18 cellular contexts compared by ENCODE assay signal in genomic region chr1:47442844-47443529, GRCh38. TPM values are rescaled to one million over a fixed set of nuclear protein-coding genes. Genes with fewer than 3 reads are reported as not detected.
DNase-seq lines count a peak whose midpoint lies in the region; ATAC-seq, FAIRE-seq and TF ChIP-seq lines count a peak whose summit lies in the region.
"Had no signal": no experiment of that assay in that cellular context is flagged by ENCODE, and none has a peak within 500 bp of the region (broad histone marks: within the 10 kb centered on the region; RNA-seq: fewer than 3 reads in every experiment).

No MANE protein-coding gene starts in this region.

- no peaks in the 10 kb centered on the region for H3K9me3 Mint-ChIP-seq in T-helper 1 cell treated with Interleukin-12 subunit alpha and Interleukin-12 subunit beta and Interleukin-4 antibody, amounts not matched to agents 30 μg/mL and 1 μg/mL, for 36 hours
- H3K9me3 Mint-ChIP-seq in IgD-negative memory B cell, result peaks cover 0 to 10% (median 4%) of the 10 kb centered on the region in 3 donors
- H3K9me3 Mint-ChIP-seq in neural progenitor cell, result peaks cover 2% of the 10 kb centered on the region
- no peaks in the 10 kb centered on the region for H3K9me3 Mint-ChIP-seq in progenitor cell of endocrine pancreas (ENCODE audit: low read depth)

- H3K56ac ChIP-seq in H1 (replicated peaks; ENCODE audit: insufficient read length, low read depth, low read length), result no peak overlapping the region

- WGBS in H1 (ENCODE audit: extremely low coverage in 1 of 2, insufficient coverage in 1 of 2, insufficient read length in 1 of 2, insufficient replicate concordance in 2 of 2, low coverage in 1 of 2, low lambda C conversion rate in 2 of 2, missing lambda C conversion rate in 1 of 2), 2 experiments, result 12% methylated on average over 9 of the region's 9 CpGs; no CpG with 5 or more reads in 1 of the 2 experiments

- peaks cover 33% of the 10 kb centered on the region for H3F3A ChIP-seq in neural progenitor cell (ENCODE audit: low read depth)

- ATAC-seq in GM18498 (IDR thresholded peaks at IDR 0.05; ENCODE audit: unreplicated experiment), result no peak
- ATAC-seq: HCT116 had no signal

- H3K4me3 ChIP-seq in H1 (ENCODE audit: extremely low read depth in 1 of 4, insufficient read depth in 2 of 4, low read depth in 3 of 4, low read length in 4 of 4) (peak overlapping the region in 3 of 4 experiments; percentile 7 to 46 (median 29); a peak in 4 of 8 replicates), neural progenitor cell (no peak overlapping the region)
- H3K4me3 ChIP-seq: BLaER1 treated with 17β-estradiol and CSF1 and Interleukin-3, amounts not matched to agents 10 nM and 100 nM; Peyer's patch had no signal

- no peak for TF ChIP-seq RAD21 in H1 (IDR thresholded peaks at IDR 0.05 in 1 of 2, conservative IDR thresholded peaks at IDR 0.05 in 1 of 2; ENCODE audit: low read depth in 2 of 2, low read length in 2 of 2)

- no peak for TF ChIP-seq POLR2A in H1 (IDR thresholded peaks at IDR 0.05; ENCODE audit: control extremely low read depth in 1 of 2, low read depth in 2 of 2, low read length in 2 of 2)

- H2BK12ac ChIP-seq in H1 (ENCODE audit: low read depth, low read length), result no peak overlapping the region

- DNase-seq in T-helper 1 cell (no peak), H1 (ENCODE audit: low read depth in 1 of 2, low spot score in 2 of 2) (no peak), neural progenitor cell (ENCODE audit: low spot score) (no peak), 8988T (no peak), progenitor cell of endocrine pancreas (ENCODE audit: low spot score, unreplicated experiment) (no peak)
- DNase-seq: NCI-H1436, NCI-H2029 treated with DMSO at 0.1 percent for 48 hours, NCI-H510A, NCI-H82, Peyer's patch, Right ventricle myocardium superior had no signal

- no peak for FAIRE-seq in H1 (lab: Jason Lieb, UNC)

- H4K20me1 ChIP-seq in H1 (replicated peaks in 1 of 2; ENCODE audit: control insufficient read depth in 1 of 2, insufficient read depth in 2 of 2, low read length in 2 of 2) (peaks cover 14 to 25% of the 10 kb centered on the region in 2 experiments), neural progenitor cell (ENCODE audit: low read depth) (peaks cover 87% of the 10 kb centered on the region)

- H3K9ac ChIP-seq in H1 (replicated peaks in 1 of 4; ENCODE audit: extremely low read depth in 1 of 4, low read depth in 3 of 4, low read length in 3 of 4) (no peak overlapping the region), neural progenitor cell (no peak overlapping the region)
- H3K9ac ChIP-seq: BLaER1 treated with 17β-estradiol and CSF1 and Interleukin-3, amounts not matched to agents 10 nM and 100 nM had no signal

- CTCF ChIA-PET in H1 (lab: Charles Lee; ENCODE audit: partially characterized antibody), result interaction anchor here (1.0 to 3.5 kb wide), 5 partner anchors 11 to 267 kb away, joined by 3 to 40 read pairs (median 4); no protein-coding TSS in a partner anchor

- POLR2A ChIA-PET in H1 (lab: Charles Lee; ENCODE audit: partially characterized antibody), result no interaction called here

- H2AK5ac ChIP-seq in H1 (ENCODE audit: low read depth, low read length), result peak overlapping the region; percentile 69; the same call in 1 of the 2 replicates

- no peak overlapping the region for H3K4ac ChIP-seq in H1 (replicated peaks; ENCODE audit: insufficient read length, low read depth, low read length)

- TF ChIP-seq CTCF in H1 (IDR thresholded peaks at IDR 0.05; ENCODE audit: control extremely low read depth in 1 of 3, insufficient read depth in 1 of 3, low read depth in 1 of 3, low read length in 3 of 3) (no peak), neural progenitor cell (IDR thresholded peaks at IDR 0.05) (no peak), progenitor cell of endocrine pancreas (IDR thresholded peaks at IDR 0.05; ENCODE audit: unreplicated experiment) (no peak)

- H3K36me3 Mint-ChIP-seq in T-helper 1 cell treated with Interleukin-12 subunit alpha and Interleukin-12 subunit beta and Interleukin-4 antibody, amounts not matched to agents 30 μg/mL and 1 μg/mL, for 36 hours (ENCODE audit: low read depth), result peaks cover 6% of the 10 kb centered on the region
- no peaks in the 10 kb centered on the region for H3K36me3 Mint-ChIP-seq in IgD-negative memory B cell
- no peaks in the 10 kb centered on the region for H3K36me3 Mint-ChIP-seq in neural progenitor cell
- H3K36me3 Mint-ChIP-seq in progenitor cell of endocrine pancreas (ENCODE audit: insufficient read depth), result no peaks in the 10 kb centered on the region

- H4K91ac ChIP-seq in H1 (replicated peaks; ENCODE audit: insufficient read length, low read length), result no peak overlapping the region

- H3K4me2 ChIP-seq in H1 (ENCODE audit: insufficient read depth in 1 of 2, low read depth in 2 of 2, low read length in 2 of 2) (peak overlapping the region; percentile 64 to 70), neural progenitor cell (peak overlapping the region; percentile 37)

- H2BK5ac ChIP-seq in H1 (ENCODE audit: low read depth, low read length), result no peak overlapping the region

- H3K27ac ChIP-seq in H1 (ENCODE audit: low read depth, low read length) (no peak overlapping the region), neural progenitor cell (no peak overlapping the region)
- H3K27ac ChIP-seq: BLaER1 treated with 17β-estradiol and CSF1 and Interleukin-3, amounts not matched to agents 10 nM and 100 nM; Peyer's patch had no signal

- no peaks in the 10 kb centered on the region for H3K79me1 ChIP-seq in H1 (ENCODE audit: low read depth, low read length)

- H3K9me3 ChIP-seq in H1 (ENCODE audit: insufficient read depth in 2 of 2, low read depth in 1 of 2, low read length in 1 of 2) (no peaks in the 10 kb centered on the region; a peak in 1 of 4 replicates), neural progenitor cell (ENCODE audit: low read depth) (no peaks in the 10 kb centered on the region)

- H3K27ac Mint-ChIP-seq in T-helper 1 cell treated with Interleukin-12 subunit alpha and Interleukin-12 subunit beta and Interleukin-4 antibody, amounts not matched to agents 30 μg/mL and 1 μg/mL, for 36 hours, result peak overlapping the region; percentile 17
- H3K27ac Mint-ChIP-seq in IgD-negative memory B cell, result peak overlapping the region in 2 of 3 donors; percentile 90 to 93
- H3K27ac Mint-ChIP-seq in neural progenitor cell, result no peak overlapping the region
- H3K27ac Mint-ChIP-seq in progenitor cell of endocrine pancreas, result no peak overlapping the region

- H3K23me2 ChIP-seq in H1 (ENCODE audit: low read depth, low read length), result peaks cover 9% of the 10 kb centered on the region; the same call in 1 of the 2 replicates

- no peak overlapping the region for H3K14ac ChIP-seq in H1 (ENCODE audit: insufficient read length)

- H3K27me3 ChIP-seq in H1 (replicated peaks in 1 of 4; ENCODE audit: control insufficient read depth in 3 of 4, extremely low read depth in 1 of 4, insufficient read depth in 3 of 4, low read length in 3 of 4) (peaks cover 96 to 100% (median 98%) of the 10 kb centered on the region in 4 experiments), neural progenitor cell (peaks cover 100% of the 10 kb centered on the region)

- H2BK15ac ChIP-seq in H1 (ENCODE audit: low read length), result no peak overlapping the region

- TF ChIP-seq EP300 in H1 (IDR thresholded peaks at IDR 0.05; ENCODE audit: borderline replicate concordance in 1 of 2, low read depth in 2 of 2, low read length in 2 of 2), result no peak

- peaks cover 13% of the 10 kb centered on the region for H3K4me1 Mint-ChIP-seq in T-helper 1 cell treated with Interleukin-12 subunit alpha and Interleukin-12 subunit beta and Interleukin-4 antibody, amounts not matched to agents 30 μg/mL and 1 μg/mL, for 36 hours (ENCODE audit: low read depth)
- H3K4me1 Mint-ChIP-seq in IgD-negative memory B cell (peaks cover 0 to 11% (median 8%) of the 10 kb centered on the region in 3 donors), neural progenitor cell (peaks cover 24% of the 10 kb centered on the region), progenitor cell of endocrine pancreas (ENCODE audit: low read depth) (peaks cover 12% of the 10 kb centered on the region)

- H3K79me2 ChIP-seq in H1 (ENCODE audit: control insufficient read depth in 1 of 2, insufficient read depth in 2 of 2, low read length in 2 of 2) (no peaks in the 10 kb centered on the region), neural progenitor cell (ENCODE audit: low read depth) (no peaks in the 10 kb centered on the region)

- H3K36me3 ChIP-seq in H1 (ENCODE audit: control insufficient read depth in 2 of 4, insufficient read depth in 4 of 4, low read length in 3 of 4) (peaks cover 0 to 10% (median 0%) of the 10 kb centered on the region in 4 experiments; a peak in 1 of 8 replicates), neural progenitor cell (no peaks in the 10 kb centered on the region)
- H3K36me3 ChIP-seq: BLaER1 treated with 17β-estradiol and CSF1 and Interleukin-3, amounts not matched to agents 10 nM and 100 nM; Peyer's patch had no signal

- H3K18ac ChIP-seq in H1 (ENCODE audit: extremely low read depth, low read length), result no peak overlapping the region; the same call in 1 of the 2 replicates

- H3K23ac ChIP-seq in H1 (ENCODE audit: insufficient read length), result no peak overlapping the region

- H4K5ac ChIP-seq in H1 (ENCODE audit: insufficient read length, low read depth, low read length), result no peak overlapping the region

- H2BK20ac ChIP-seq in H1 (ENCODE audit: low read length), result peak overlapping the region; percentile 80; the same call in 1 of the 2 replicates

- no peaks in the 10 kb centered on the region for H3K27me3 Mint-ChIP-seq in T-helper 1 cell treated with Interleukin-12 subunit alpha and Interleukin-12 subunit beta and Interleukin-4 antibody, amounts not matched to agents 30 μg/mL and 1 μg/mL, for 36 hours (ENCODE audit: low read depth)
- H3K27me3 Mint-ChIP-seq in IgD-negative memory B cell (peaks cover 43% of the 10 kb centered on the region), neural progenitor cell (ENCODE audit: insufficient read depth, low read depth) (peaks cover 48% of the 10 kb centered on the region), progenitor cell of endocrine pancreas (peaks cover 2% of the 10 kb centered on the region)

- no peak overlapping the region for H3K4me3 Mint-ChIP-seq in T-helper 1 cell treated with Interleukin-12 subunit alpha and Interleukin-12 subunit beta and Interleukin-4 antibody, amounts not matched to agents 30 μg/mL and 1 μg/mL, for 36 hours
- H3K4me3 Mint-ChIP-seq in IgD-negative memory B cell (peak overlapping the region in 2 of 4 donors; percentile 5 to 18), neural progenitor cell (no peak overlapping the region), progenitor cell of endocrine pancreas (ENCODE audit: low read depth) (no peak overlapping the region)

- H2AFZ ChIP-seq in H1 (ENCODE audit: low read length) (no peak overlapping the region), neural progenitor cell (replicated peaks) (no peak overlapping the region)

- H2BK120ac ChIP-seq in H1 (replicated peaks; ENCODE audit: low read depth, low read length), result no peak overlapping the region

- H3K4me1 ChIP-seq in H1 (replicated peaks in 1 of 4; ENCODE audit: control insufficient read depth in 3 of 4, insufficient read depth in 4 of 4, low read length in 3 of 4) (peaks cover 10 to 33% (median 21%) of the 10 kb centered on the region in 4 experiments), neural progenitor cell (peaks cover 23% of the 10 kb centered on the region)

- no peak overlapping the region for H4K8ac ChIP-seq in H1 (ENCODE audit: extremely low read depth, insufficient read depth, low read length)

RNA-seq across cellular contexts. Expression of gene FOXD2, which starts 5.1 kb away (rescaled TPM):
- polyA plus RNA-seq in IgD-negative memory B cell (0.04 TPM), H1 (2011; rRNA removed) (not detected in 2 replicates)
- total RNA-seq in H1 (2021; fragmentation: NEBNext Ultra II Directional; extraction: Animal tissue kit (Norgen Biotek cat#: 25700)), result not detected in 2 replicates
- polyA plus RNA-seq in H1 (2011; cell fraction: cytosol; rRNA removed), result not detected
- polyA plus RNA-seq in H1 (2011; cell fraction: nucleus; rRNA removed), result not detected
- 0.04 TPM in 1 of 4 replicates, not detected in the others for polyA plus RNA-seq in H1 (2012, experiment 1 of 2)
- not detected for polyA plus RNA-seq in H1 (2012, experiment 2 of 2)
- under 0.01 TPM for polyA plus RNA-seq in H1 (2013, experiment 1 of 2)
- polyA plus RNA-seq in H1 (2013, experiment 2 of 2), result not detected
- polyA minus RNA-seq in H1 (2011; rRNA and poly(A)+ RNA removed), result 0.02 TPM in 1 of 2 replicates, not detected in the other
- polyA minus RNA-seq in H1 (2011; cell fraction: cytosol; rRNA and poly(A)+ RNA removed), result not detected
- polyA minus RNA-seq in H1 (2011; cell fraction: nucleus; rRNA and poly(A)+ RNA removed), result not detected
- total RNA-seq in neural progenitor cell (ENCODE audit: low replicate concordance) (0.03 and 0.32 TPM in 2 replicates), progenitor cell of endocrine pancreas (0.05 TPM in 1 of 2 replicates, not detected in the other)
- total RNA-seq: Right ventricle myocardium superior had no signal

RNA-seq across cellular contexts. Expression of gene FOXE3, which starts 26.9 kb away (rescaled TPM):
- polyA plus RNA-seq in IgD-negative memory B cell (not detected), H1 (2011; rRNA removed) (0.18 and 0.22 TPM in 2 replicates)
- 0.27 TPM in 1 of 2 replicates, not detected in the other for total RNA-seq in H1 (2021; fragmentation: NEBNext Ultra II Directional; extraction: Animal tissue kit (Norgen Biotek cat#: 25700))
- polyA plus RNA-seq in H1 (2011; cell fraction: cytosol; rRNA removed), result 0.04 TPM
- 0.10 TPM for polyA plus RNA-seq in H1 (2011; cell fraction: nucleus; rRNA removed)
- 0.25 to 0.52 TPM (median 0.38 TPM) in 4 replicates for polyA plus RNA-seq in H1 (2012, experiment 1 of 2)
- polyA plus RNA-seq in H1 (2012, experiment 2 of 2), result 0.26 TPM
- 0.10 TPM for polyA plus RNA-seq in H1 (2013, experiment 1 of 2)
- polyA plus RNA-seq in H1 (2013, experiment 2 of 2), result 0.17 TPM
- 0.17 TPM in 1 of 2 replicates, not detected in the other for polyA minus RNA-seq in H1 (2011; rRNA and poly(A)+ RNA removed)
- not detected for polyA minus RNA-seq in H1 (2011; cell fraction: cytosol; rRNA and poly(A)+ RNA removed)
- not detected for polyA minus RNA-seq in H1 (2011; cell fraction: nucleus; rRNA and poly(A)+ RNA removed)
- total RNA-seq in neural progenitor cell (ENCODE audit: low replicate concordance) (not detected in 2 replicates), progenitor cell of endocrine pancreas (not detected in 2 replicates)
- total RNA-seq: A172, HT1080, Peyer's patch, Right ventricle myocardium superior had no signal

Comparison
In these comparisons a context has a peak if more than half of its experiments do, and no peak if none do; other contexts are left out.
1. H3K27ac Mint-ChIP-seq: peak in T-helper 1 cell treated with Interleukin-12 subunit alpha and Interleukin-12 subunit beta and Interleukin-4 antibody, amounts not matched to agents 30 μg/mL and 1 μg/mL, for 36 hours (single experiment) and IgD-negative memory B cell (2 of 3); none in neural progenitor cell (single experiment) and progenitor cell of endocrine pancreas (single experiment).